ENCODE assay signal across 8 cellular contexts in genomic region chr15:66803182-66803729, GRCh38.
A peak's percentile ranks its signal among the peaks of the same experiment; 100 is the strongest.
DNase-seq lines count a peak whose midpoint lies in the region; ATAC-seq and TF ChIP-seq lines count a peak whose summit lies in the region.

No MANE protein-coding gene starts in this region.

- H3K4me2 ChIP-seq in GM23338: no peak overlapping the region
- no peak overlapping the region for H3K4me2 ChIP-seq in neural progenitor cell

- no peak overlapping the region for H3K9ac ChIP-seq in neural progenitor cell

- H2AFZ ChIP-seq in GM23338 (peak overlapping the region; percentile 85), neural progenitor cell (replicated peaks) (peak overlapping the region; percentile 40)

- H3K9me3 Mint-ChIP-seq in GM23338: no peaks in the 10 kb centered on the region
- H3K9me3 Mint-ChIP-seq in neural progenitor cell: peaks cover 5% of the 10 kb centered on the region
- no peaks in the 10 kb centered on the region for H3K9me3 Mint-ChIP-seq in activated T-cell treated with anti-CD3 and anti-CD28 coated beads, Interleukin-2, amount 50 U/mL, for 72 hours

- H3F3A ChIP-seq in GM23338 (replicated peaks; ENCODE audit: low read depth) (no peaks in the 10 kb centered on the region), neural progenitor cell (ENCODE audit: low read depth) (no peaks in the 10 kb centered on the region)

- in situ Hi-C loops in SK-MEL-5 (cut with HindIII; ENCODE audit: low pct_unique_long_range_greater_than_20kb, low sequenced_read_pairs): no loop called here

- no peak overlapping the region for H3K4me3 ChIP-seq in GM23338
- no peak overlapping the region for H3K4me3 ChIP-seq in neural progenitor cell

- H3K9me2 ChIP-seq in GM23338 (ENCODE audit: insufficient read depth): no peaks in the 10 kb centered on the region

- H3K79me2 ChIP-seq in GM23338 (replicated peaks; ENCODE audit: insufficient read depth): no peaks in the 10 kb centered on the region
- H3K79me2 ChIP-seq in neural progenitor cell (ENCODE audit: low read depth): no peaks in the 10 kb centered on the region

- H3K4me3 Mint-ChIP-seq in GM23338 (no peak overlapping the region), neural progenitor cell (no peak overlapping the region)
- H3K4me3 Mint-ChIP-seq in activated T-cell treated with anti-CD3 and anti-CD28 coated beads, Interleukin-2, amount 50 U/mL, for 72 hours: no peak overlapping the region

- H3K27me3 ChIP-seq in GM23338 (ENCODE audit: insufficient read depth) (no peaks in the 10 kb centered on the region), neural progenitor cell (no peaks in the 10 kb centered on the region)

- no peaks in the 10 kb centered on the region; the same call in 1 of the 2 replicates for H3K4me1 ChIP-seq in GM23338 (ENCODE audit: insufficient read depth)
- H3K4me1 ChIP-seq in neural progenitor cell: peaks cover 17% of the 10 kb centered on the region

- H3K27me3 Mint-ChIP-seq in GM23338 (ENCODE audit: insufficient read depth, low read depth, poor library complexity): peaks cover 7% of the 10 kb centered on the region
- peaks cover 7% of the 10 kb centered on the region for H3K27me3 Mint-ChIP-seq in neural progenitor cell (ENCODE audit: insufficient read depth, low read depth)
- no peaks in the 10 kb centered on the region for H3K27me3 Mint-ChIP-seq in activated T-cell treated with anti-CD3 and anti-CD28 coated beads, Interleukin-2, amount 50 U/mL, for 72 hours (ENCODE audit: low read depth)

- ATAC-seq in GM23338 (peak; percentile 91), HG02852 (IDR thresholded peaks at IDR 0.05; ENCODE audit: unreplicated experiment) (no peak), GM18870 (IDR thresholded peaks at IDR 0.05; ENCODE audit: unreplicated experiment) (no peak)
- no peak for ATAC-seq in activated T-cell treated with anti-CD3 and anti-CD28 coated beads, Interleukin-2, amount 50 U/mL, for 72 hours (replicated peaks in 1 of 2)

- H3K4me1 Mint-ChIP-seq in GM23338 (peaks cover 19% of the 10 kb centered on the region), neural progenitor cell (peaks cover 52% of the 10 kb centered on the region)
- no peaks in the 10 kb centered on the region for H3K4me1 Mint-ChIP-seq in activated T-cell treated with anti-CD3 and anti-CD28 coated beads, Interleukin-2, amount 50 U/mL, for 72 hours (ENCODE audit: low read depth)

- peak; percentile 68 for DNase-seq in GM23338 (ENCODE audit: low spot score)
- DNase-seq in SK-MEL-5 (ENCODE audit: low read depth, low spot score): peak; percentile 47
- DNase-seq in fibroblast of gingiva (ENCODE audit: low read depth): peak; percentile 98
- DNase-seq in neural progenitor cell (ENCODE audit: low spot score): peak; percentile 81
- no peak for DNase-seq in SK-N-DZ (ENCODE audit: low spot score)
- DNase-seq in activated T-cell treated with anti-CD3 and anti-CD28 coated beads, Interleukin-2, amount 50 U/mL, for 72 hours: no peak

- H3K36me3 Mint-ChIP-seq in GM23338 (ENCODE audit: low read depth) (no peaks in the 10 kb centered on the region), neural progenitor cell (no peaks in the 10 kb centered on the region)
- no peaks in the 10 kb centered on the region for H3K36me3 Mint-ChIP-seq in activated T-cell treated with anti-CD3 and anti-CD28 coated beads, Interleukin-2, amount 50 U/mL, for 72 hours (ENCODE audit: insufficient read depth in 2 of 2)

- H3K27ac ChIP-seq in GM23338 (ENCODE audit: low read depth) (no peak overlapping the region), neural progenitor cell (no peak overlapping the region)

- H3K36me3 ChIP-seq in GM23338 (ENCODE audit: insufficient read depth) (no peaks in the 10 kb centered on the region), neural progenitor cell (no peaks in the 10 kb centered on the region)

- no peaks in the 10 kb centered on the region for H3K9me3 ChIP-seq in neural progenitor cell (ENCODE audit: low read depth)

- TF ChIP-seq CTCF in GM23338 (conservative IDR thresholded peaks at IDR 0.05; ENCODE audit: low read depth in 2 of 2) (no peak), neural progenitor cell (IDR thresholded peaks at IDR 0.05) (no peak)

- H3K27ac Mint-ChIP-seq in GM23338: 0 out of 2 replicates have a peak overlapping the region, but pooled peaks have one; percentile 35
- peak overlapping the region; percentile 99 for H3K27ac Mint-ChIP-seq in neural progenitor cell
- H3K27ac Mint-ChIP-seq in activated T-cell treated with anti-CD3 and anti-CD28 coated beads, Interleukin-2, amount 50 U/mL, for 72 hours: no peak overlapping the region

- no peaks in the 10 kb centered on the region for H4K20me1 ChIP-seq in GM23338 (replicated peaks; ENCODE audit: insufficient read depth)
- no peaks in the 10 kb centered on the region for H4K20me1 ChIP-seq in neural progenitor cell (ENCODE audit: low read depth)

TF ChIP-seq in GM23338, 12 proteins besides CTCF, POLR2A, EP300 and RAD21:
- TF ChIP-seq EZH2 (IDR thresholded peaks at IDR 0.05; ENCODE audit: low read depth, unreplicated experiment) (no peak), NANOG (IDR thresholded peaks at IDR 0.05; ENCODE audit: borderline replicate concordance) (no peak), POLR2AphosphoS5 (IDR thresholded peaks at IDR 0.05; ENCODE audit: low read depth) (no peak), JUNB (IDR thresholded peaks at IDR 0.05; ENCODE audit: unreplicated experiment) (no peak), STAT1 (IDR thresholded peaks at IDR 0.05; ENCODE audit: unreplicated experiment) (no peak)
- TF ChIP-seq, protein P1, sequence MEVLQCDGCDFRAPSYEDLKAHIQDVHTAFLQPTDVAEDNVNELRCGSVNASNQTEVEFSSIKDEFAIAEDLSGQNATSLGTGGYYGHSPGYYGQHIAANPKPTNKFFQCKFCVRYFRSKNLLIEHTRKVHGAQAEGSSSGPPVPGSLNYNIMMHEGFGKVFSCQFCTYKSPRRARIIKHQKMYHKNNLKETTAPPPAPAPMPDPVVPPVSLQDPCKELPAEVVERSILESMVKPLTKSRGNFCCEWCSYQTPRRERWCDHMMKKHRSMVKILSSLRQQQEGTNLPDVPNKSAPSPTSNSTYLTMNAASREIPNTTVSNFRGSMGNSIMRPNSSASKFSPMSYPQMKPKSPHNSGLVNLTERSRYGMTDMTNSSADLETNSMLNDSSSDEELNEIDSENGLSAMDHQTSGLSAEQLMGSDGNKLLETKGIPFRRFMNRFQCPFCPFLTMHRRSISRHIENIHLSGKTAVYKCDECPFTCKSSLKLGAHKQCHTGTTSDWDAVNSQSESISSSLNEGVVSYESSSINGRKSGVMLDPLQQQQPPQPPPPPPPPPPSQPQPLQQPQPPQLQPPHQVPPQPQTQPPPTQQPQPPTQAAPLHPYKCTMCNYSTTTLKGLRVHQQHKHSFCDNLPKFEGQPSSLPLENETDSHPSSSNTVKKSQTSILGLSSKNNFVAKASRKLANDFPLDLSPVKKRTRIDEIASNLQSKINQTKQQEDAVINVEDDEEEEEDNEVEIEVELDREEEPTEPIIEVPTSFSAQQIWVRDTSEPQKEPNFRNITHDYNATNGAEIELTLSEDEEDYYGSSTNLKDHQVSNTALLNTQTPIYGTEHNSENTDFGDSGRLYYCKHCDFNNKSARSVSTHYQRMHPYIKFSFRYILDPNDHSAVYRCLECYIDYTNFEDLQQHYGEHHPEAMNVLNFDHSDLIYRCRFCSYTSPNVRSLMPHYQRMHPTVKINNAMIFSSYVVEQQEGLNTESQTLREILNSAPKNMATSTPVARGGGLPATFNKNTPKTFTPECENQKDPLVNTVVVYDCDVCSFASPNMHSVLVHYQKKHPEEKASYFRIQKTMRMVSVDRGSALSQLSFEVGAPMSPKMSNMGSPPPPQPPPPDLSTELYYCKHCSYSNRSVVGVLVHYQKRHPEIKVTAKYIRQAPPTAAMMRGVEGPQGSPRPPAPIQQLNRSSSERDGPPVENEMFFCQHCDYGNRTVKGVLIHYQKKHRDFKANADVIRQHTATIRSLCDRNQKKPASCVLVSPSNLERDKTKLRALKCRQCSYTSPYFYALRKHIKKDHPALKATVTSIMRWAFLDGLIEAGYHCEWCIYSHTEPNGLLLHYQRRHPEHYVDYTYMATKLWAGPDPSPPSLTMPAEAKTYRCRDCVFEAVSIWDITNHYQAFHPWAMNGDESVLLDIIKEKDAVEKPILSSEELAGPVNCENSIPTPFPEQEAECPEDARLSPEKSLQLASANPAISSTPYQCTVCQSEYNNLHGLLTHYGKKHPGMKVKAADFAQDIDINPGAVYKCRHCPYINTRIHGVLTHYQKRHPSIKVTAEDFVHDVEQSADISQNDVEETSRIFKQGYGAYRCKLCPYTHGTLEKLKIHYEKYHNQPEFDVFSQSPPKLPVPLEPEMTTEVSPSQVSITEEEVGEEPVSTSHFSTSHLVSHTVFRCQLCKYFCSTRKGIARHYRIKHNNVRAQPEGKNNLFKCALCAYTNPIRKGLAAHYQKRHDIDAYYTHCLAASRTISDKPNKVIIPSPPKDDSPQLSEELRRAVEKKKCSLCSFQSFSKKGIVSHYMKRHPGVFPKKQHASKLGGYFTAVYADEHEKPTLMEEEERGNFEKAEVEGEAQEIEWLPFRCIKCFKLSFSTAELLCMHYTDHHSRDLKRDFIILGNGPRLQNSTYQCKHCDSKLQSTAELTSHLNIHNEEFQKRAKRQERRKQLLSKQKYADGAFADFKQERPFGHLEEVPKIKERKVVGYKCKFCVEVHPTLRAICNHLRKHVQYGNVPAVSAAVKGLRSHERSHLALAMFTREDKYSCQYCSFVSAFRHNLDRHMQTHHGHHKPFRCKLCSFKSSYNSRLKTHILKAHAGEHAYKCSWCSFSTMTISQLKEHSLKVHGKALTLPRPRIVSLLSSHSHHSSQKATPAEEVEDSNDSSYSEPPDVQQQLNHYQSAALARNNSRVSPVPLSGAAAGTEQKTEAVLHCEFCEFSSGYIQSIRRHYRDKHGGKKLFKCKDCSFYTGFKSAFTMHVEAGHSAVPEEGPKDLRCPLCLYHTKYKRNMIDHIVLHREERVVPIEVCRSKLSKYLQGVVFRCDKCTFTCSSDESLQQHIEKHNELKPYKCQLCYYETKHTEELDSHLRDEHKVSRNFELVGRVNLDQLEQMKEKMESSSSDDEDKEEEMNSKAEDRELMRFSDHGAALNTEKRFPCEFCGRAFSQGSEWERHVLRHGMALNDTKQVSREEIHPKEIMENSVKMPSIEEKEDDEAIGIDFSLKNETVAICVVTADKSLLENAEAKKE (CRISPR knock-in tag; IDR thresholded peaks at IDR 0.05): no peak
- TF ChIP-seq, protein P2, sequence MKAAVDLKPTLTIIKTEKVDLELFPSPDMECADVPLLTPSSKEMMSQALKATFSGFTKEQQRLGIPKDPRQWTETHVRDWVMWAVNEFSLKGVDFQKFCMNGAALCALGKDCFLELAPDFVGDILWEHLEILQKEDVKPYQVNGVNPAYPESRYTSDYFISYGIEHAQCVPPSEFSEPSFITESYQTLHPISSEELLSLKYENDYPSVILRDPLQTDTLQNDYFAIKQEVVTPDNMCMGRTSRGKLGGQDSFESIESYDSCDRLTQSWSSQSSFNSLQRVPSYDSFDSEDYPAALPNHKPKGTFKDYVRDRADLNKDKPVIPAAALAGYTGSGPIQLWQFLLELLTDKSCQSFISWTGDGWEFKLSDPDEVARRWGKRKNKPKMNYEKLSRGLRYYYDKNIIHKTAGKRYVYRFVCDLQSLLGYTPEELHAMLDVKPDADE (IDR thresholded peaks at IDR 0.05): no peak

Comparison
In these comparisons a context has a peak if more than half of its experiments do, and no peak if none do; other contexts are left out.
1. DNase-seq: peak in GM23338 (single experiment), SK-MEL-5 (single experiment), fibroblast of gingiva (single experiment) and neural progenitor cell (single experiment); none in SK-N-DZ (single experiment) and activated T-cell treated with anti-CD3 and anti-CD28 coated beads, Interleukin-2, amount 50 U/mL, for 72 hours (0 of 2).